In the genomic region with DNA sequence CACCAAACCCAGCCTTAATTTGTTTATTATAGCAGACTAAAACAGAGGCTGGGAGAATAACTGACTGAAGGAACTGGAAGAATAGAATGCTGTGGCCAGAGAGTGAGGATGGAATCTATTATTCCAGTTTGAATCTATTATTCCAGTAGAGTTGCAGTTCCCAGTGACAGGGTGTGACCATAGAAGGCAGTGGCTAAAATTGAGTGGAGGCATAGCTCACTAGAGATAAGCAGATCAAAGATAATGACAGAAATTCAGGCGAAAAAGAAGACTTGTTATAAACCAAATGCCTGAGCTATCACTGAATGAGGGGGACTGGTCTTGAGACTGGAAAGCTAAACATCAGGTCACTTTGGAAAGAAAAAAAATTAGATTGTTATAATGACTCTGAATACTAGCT, we compare ENCODE assay signal across 34 cellular contexts.
"Had no signal": no experiment of that assay in that cellular context is flagged by ENCODE, and none has a peak within 500 bp of the region (broad histone marks: within the 10 kb centered on the region; RNA-seq: fewer than 3 reads in every experiment).

No MANE protein-coding gene starts in this region.

- ATAC-seq: activated naive CD4-positive, alpha-beta T cell treated with anti-CD3 and anti-CD28 coated beads, Interleukin-2, amount 50 U/mL, for 72 hours; activated T-cell treated with anti-CD3 and anti-CD28 coated beads, Interleukin-2, amount 50 U/mL, for 72 hours; effector memory CD8-positive, alpha-beta T cell; gastroesophageal sphincter; T-helper 17 cell; WTC11 had no signal

- H3K27me3 Mint-ChIP-seq: activated CD4-positive, alpha-beta memory T cell treated with anti-CD3 and anti-CD28 coated beads, Interleukin-2, amount 10 ng/mL, durations not matched to agents 7 days and 5 days; activated naive CD4-positive, alpha-beta T cell treated with anti-CD3 and anti-CD28 coated beads, Interleukin-2, amount 10 ng/mL, durations not matched to agents 7 days and 5 days; activated T-cell treated with anti-CD3 and anti-CD28 coated beads, Interleukin-2, amount 50 U/mL, for 24 hours; brain; effector memory CD8-positive, alpha-beta T cell; T-helper 17 cell had no signal

- DNase-seq: activated CD4-positive, alpha-beta memory T cell treated with anti-CD3 and anti-CD28 coated beads, Interleukin-2, amount 10 ng/mL, durations not matched to agents 7 days and 5 days; activated CD4-positive, alpha-beta T cell treated with anti-CD3 and anti-CD28 coated beads for 1 hour; activated CD4-positive, alpha-beta T cell treated with anti-CD3 and anti-CD28 coated beads for 4 hours; activated CD4-positive, alpha-beta T cell treated with anti-CD3 and anti-CD28 coated beads, Interleukin-2, amount 10 ng/mL, durations not matched to agents 7 days and 5 days; activated CD4-positive, alpha-beta T cell treated with anti-CD3 and anti-CD28 coated beads, Interleukin-2, amount 50 U/mL, for 4 hours; activated CD8-positive, alpha-beta memory T cell treated with anti-CD3 and anti-CD28 coated beads, Interleukin-2, amount 50 U/mL, for 48 hours; activated gamma-delta T cell; activated naive CD4-positive, alpha-beta T cell; activated naive CD4-positive, alpha-beta T cell treated with anti-CD3 and anti-CD28 coated beads, Interleukin-2, amount 10 ng/mL, durations not matched to agents 7 days and 5 days; activated naive CD8-positive, alpha-beta T cell treated with anti-CD3 and anti-CD28 coated beads, Interleukin-2, amount 10 ng/mL, durations not matched to agents 7 days and 5 days; activated T-cell treated with anti-CD3 and anti-CD28 coated beads for 4 hours; activated T-cell treated with anti-CD3 and anti-CD28 coated beads, Interleukin-2, amount 50 U/mL, for 24 hours; activated T-cell treated with anti-CD3 and anti-CD28 coated beads, Interleukin-2, amount 50 U/mL, for 72 hours; central memory CD4-positive, alpha-beta T cell; cerebellar nuclear complex; colonic mucosa; dermis blood vessel endothelial cell; effector CD4-positive, alpha-beta T cell; effector memory CD8-positive, alpha-beta T cell; esophagus squamous epithelium; foreskin melanocyte; head of caudate nucleus; T-helper 1 cell; T-helper 17 cell; T1000 had no signal

- H3K4me3 Mint-ChIP-seq: activated CD4-positive, alpha-beta memory T cell treated with anti-CD3 and anti-CD28 coated beads, Interleukin-2, amount 10 ng/mL, durations not matched to agents 7 days and 5 days; activated CD4-positive, alpha-beta T cell treated with anti-CD3 and anti-CD28 coated beads, Interleukin-2, amount 10 ng/mL, durations not matched to agents 7 days and 5 days; activated naive CD4-positive, alpha-beta T cell treated with anti-CD3 and anti-CD28 coated beads, Interleukin-2, amount 10 ng/mL, durations not matched to agents 7 days and 5 days; activated naive CD8-positive, alpha-beta T cell treated with anti-CD3 and anti-CD28 coated beads, Interleukin-2, amount 10 ng/mL, durations not matched to agents 7 days and 5 days; activated T-cell treated with anti-CD3 and anti-CD28 coated beads, Interleukin-2, amount 50 U/mL, for 24 hours; activated T-cell treated with anti-CD3 and anti-CD28 coated beads, Interleukin-2, amount 50 U/mL, for 72 hours; brain; effector memory CD8-positive, alpha-beta T cell; T-helper 17 cell; T-helper 2 cell treated with Interferon-gamma antibody and Interleukin-4, amounts not matched to agents 5 μg/mL and 100 μg/mL, for 36 hours; WTC11 had no signal

- H3K27me3 ChIP-seq: ascending aorta, breast epithelium, cardiac muscle cell, colonic mucosa, esophagus squamous epithelium, gastroesophageal sphincter had no signal

- H3K36me3 Mint-ChIP-seq: activated naive CD4-positive, alpha-beta T cell treated with anti-CD3 and anti-CD28 coated beads, Interleukin-2, amount 10 ng/mL, durations not matched to agents 7 days and 5 days; activated naive CD4-positive, alpha-beta T cell treated with anti-CD3 and anti-CD28 coated beads, Interleukin-2, amount 50 U/mL, for 72 hours; activated naive CD8-positive, alpha-beta T cell treated with anti-CD3 and anti-CD28 coated beads, Interleukin-2, amount 10 ng/mL, durations not matched to agents 7 days and 5 days; brain; WTC11 had no signal

- H3K27ac Mint-ChIP-seq: activated CD4-positive, alpha-beta memory T cell treated with anti-CD3 and anti-CD28 coated beads, Interleukin-2, amount 10 ng/mL, durations not matched to agents 7 days and 5 days; activated CD4-positive, alpha-beta T cell treated with anti-CD3 and anti-CD28 coated beads, Interleukin-2, amount 10 ng/mL, durations not matched to agents 7 days and 5 days; activated naive CD4-positive, alpha-beta T cell treated with anti-CD3 and anti-CD28 coated beads, Interleukin-2, amount 10 ng/mL, durations not matched to agents 7 days and 5 days; activated naive CD4-positive, alpha-beta T cell treated with anti-CD3 and anti-CD28 coated beads, Interleukin-2, amount 50 U/mL, for 72 hours; activated naive CD8-positive, alpha-beta T cell treated with anti-CD3 and anti-CD28 coated beads, Interleukin-2, amount 10 ng/mL, durations not matched to agents 7 days and 5 days; activated T-cell treated with anti-CD3 and anti-CD28 coated beads, Interleukin-2, amount 50 U/mL, for 24 hours; activated T-cell treated with anti-CD3 and anti-CD28 coated beads, Interleukin-2, amount 50 U/mL, for 72 hours; effector memory CD8-positive, alpha-beta T cell; T-helper 17 cell; T-helper 2 cell treated with Interferon-gamma antibody and Interleukin-4, amounts not matched to agents 5 μg/mL and 100 μg/mL, for 36 hours; WTC11 had no signal

- H3K9me3 Mint-ChIP-seq: activated CD4-positive, alpha-beta memory T cell treated with anti-CD3 and anti-CD28 coated beads, Interleukin-2, amount 10 ng/mL, durations not matched to agents 7 days and 5 days; activated CD4-positive, alpha-beta T cell treated with anti-CD3 and anti-CD28 coated beads, Interleukin-2, amount 10 ng/mL, durations not matched to agents 7 days and 5 days; activated naive CD4-positive, alpha-beta T cell treated with anti-CD3 and anti-CD28 coated beads, Interleukin-2, amount 10 ng/mL, durations not matched to agents 7 days and 5 days; activated naive CD8-positive, alpha-beta T cell treated with anti-CD3 and anti-CD28 coated beads, Interleukin-2, amount 10 ng/mL, durations not matched to agents 7 days and 5 days; activated T-cell treated with anti-CD3 and anti-CD28 coated beads, Interleukin-2, amount 50 U/mL, for 24 hours; effector memory CD8-positive, alpha-beta T cell; T-helper 2 cell treated with Interferon-gamma antibody and Interleukin-4, amounts not matched to agents 5 μg/mL and 100 μg/mL, for 36 hours had no signal

- H3K9me3 ChIP-seq: colonic mucosa had no signal

- H3K4me1 ChIP-seq: ascending aorta, breast epithelium, colonic mucosa, esophagus squamous epithelium, gastroesophageal sphincter had no signal

- H3K4me3 ChIP-seq: ascending aorta, breast epithelium, cardiac muscle cell, colonic mucosa, esophagus squamous epithelium, gastroesophageal sphincter had no signal

- H3K36me3 ChIP-seq: ascending aorta, breast epithelium, cardiac muscle cell, colonic mucosa, esophagus squamous epithelium, gastroesophageal sphincter had no signal

- H3K4me1 Mint-ChIP-seq: activated CD4-positive, alpha-beta memory T cell treated with anti-CD3 and anti-CD28 coated beads, Interleukin-2, amount 10 ng/mL, durations not matched to agents 7 days and 5 days; activated CD4-positive, alpha-beta T cell treated with anti-CD3 and anti-CD28 coated beads, Interleukin-2, amount 10 ng/mL, durations not matched to agents 7 days and 5 days; activated naive CD4-positive, alpha-beta T cell treated with anti-CD3 and anti-CD28 coated beads, Interleukin-2, amount 10 ng/mL, durations not matched to agents 7 days and 5 days; activated naive CD8-positive, alpha-beta T cell treated with anti-CD3 and anti-CD28 coated beads, Interleukin-2, amount 10 ng/mL, durations not matched to agents 7 days and 5 days; T-helper 17 cell; WTC11 had no signal

- H3K27ac ChIP-seq: ascending aorta, breast epithelium, cardiac muscle cell, colonic mucosa, esophagus squamous epithelium, gastroesophageal sphincter, VCaP had no signal
